ENCODE assay signal across 8 cellular contexts in genomic region chr17:42609814-42610801, GRCh38. TPM values are rescaled to one million over a fixed set of nuclear protein-coding genes. Genes with fewer than 3 reads are reported as not detected.
A peak's percentile ranks its signal among the peaks of the same experiment; 100 is the strongest.
DNase-seq lines count a peak whose midpoint lies in the region; ATAC-seq and TF ChIP-seq lines count a peak whose summit lies in the region.
"Not testable (repeated sequence)": the region's sequence is repeated elsewhere in the genome, so short reads cannot be mapped to it uniquely, and the experiment has no call there.

No MANE protein-coding gene starts in this region.

- POLR2A ChIA-PET in activated CD8-positive, alpha-beta T cell treated with anti-CD3 and anti-CD28 coated beads for 36 hours (lab: Charles Lee), result interaction anchor here (0.6 to 2.0 kb wide), 7 partner anchors 8 to 224 kb away, joined by 3 to 12 read pairs (median 4); partner anchors contain the start of gene PSMC3IP

- CTCF ChIA-PET in activated CD8-positive, alpha-beta T cell treated with anti-CD3 and anti-CD28 coated beads for 36 hours (lab: Charles Lee), result interaction anchor here (0.9 to 3.3 kb wide), 6 partner anchors 8 to 388 kb away, joined by 3 to 33 read pairs (median 5); partner anchors contain the start of genes PSMC3IP and RPL27

- peaks cover 27% of the 10 kb centered on the region for H3K36me3 ChIP-seq in iPS DF 6.9 (ENCODE audit: control insufficient read depth, insufficient read depth, low read length)
- H3K36me3 ChIP-seq in neutrophil, result peaks cover 28% of the 10 kb centered on the region

- DNase-seq in DMS 273 (lab: John Stamatoyannopoulos, UW; ENCODE audit: unreplicated experiment), result peak; percentile 61
- not testable (repeated sequence) for DNase-seq in HFFc6; choroid plexus epithelial cell (ENCODE audit: low read depth); iPS DF 6.9 (ENCODE audit: low read depth, low spot score)
- peak; percentile 63 for DNase-seq in NCI-H69 (lab: John Stamatoyannopoulos, UW)
- peak; percentile 35 for DNase-seq in activated CD8-positive, alpha-beta T cell treated with anti-CD3 and anti-CD28 coated beads for 36 hours

- WGBS in iPS DF 6.9 (ENCODE audit: insufficient coverage, insufficient read length), result no CpG with 5 or more reads among the region's 42 CpGs

- H3K27me3 Mint-ChIP-seq in HFFc6 (ENCODE audit: insufficient read depth); activated CD8-positive, alpha-beta T cell treated with anti-CD3 and anti-CD28 coated beads for 36 hours: not testable (repeated sequence)

- H3K4me3 ChIP-seq in choroid plexus epithelial cell (ENCODE audit: low read depth, low read length) (peak overlapping the region; percentile 69), iPS DF 6.9 (ENCODE audit: low read length) (peak overlapping the region; percentile 97), neutrophil (ENCODE audit: low read depth in 1 of 2, low read length in 1 of 2) (peak overlapping the region; percentile 86 to 96)

- H3K9me3 Mint-ChIP-seq in HFFc6; activated CD8-positive, alpha-beta T cell treated with anti-CD3 and anti-CD28 coated beads for 36 hours: not testable (repeated sequence)

- not testable (repeated sequence) for H3K4me1 ChIP-seq in iPS DF 6.9 (ENCODE audit: control insufficient read depth, insufficient read depth, low read length)
- H3K4me1 ChIP-seq in neutrophil (ENCODE audit: control insufficient read depth in 1 of 2, insufficient read depth in 1 of 2, low read depth in 1 of 2, low read length in 1 of 2), result peaks cover 32 to 39% of the 10 kb centered on the region in 2 experiments

- H3K9me3 ChIP-seq in iPS DF 6.9 (ENCODE audit: control insufficient read depth, insufficient read depth, low read length); neutrophil: not testable (repeated sequence)

- H3K36me3 Mint-ChIP-seq in HFFc6 (ENCODE audit: low read depth), result peaks cover 18% of the 10 kb centered on the region
- peaks cover 29% of the 10 kb centered on the region for H3K36me3 Mint-ChIP-seq in activated CD8-positive, alpha-beta T cell treated with anti-CD3 and anti-CD28 coated beads for 36 hours (ENCODE audit: low read depth)

- peak overlapping the region; percentile 100 for H3K4me3 Mint-ChIP-seq in HFFc6
- H3K4me3 Mint-ChIP-seq in activated CD8-positive, alpha-beta T cell treated with anti-CD3 and anti-CD28 coated beads for 36 hours, result peak overlapping the region; percentile 99

- ATAC-seq in activated CD8-positive, alpha-beta T cell treated with anti-CD3 and anti-CD28 coated beads for 36 hours, result not testable (repeated sequence)

- not testable (repeated sequence) for H3K27me3 ChIP-seq in iPS DF 6.9 (ENCODE audit: control insufficient read depth, insufficient read depth, low read length); neutrophil

- intact Hi-C loops in activated CD8-positive, alpha-beta T cell treated with anti-CD3 and anti-CD28 coated beads for 36 hours (cut with micrococcal nuclease), result not testable (repeated sequence)

- not testable (repeated sequence) for H3K27ac ChIP-seq in iPS DF 6.9 (ENCODE audit: low read length)
- H3K27ac ChIP-seq in neutrophil (peak overlapping the region; percentile 94), temporal lobe (ENCODE audit: low read depth, low read length) (peak overlapping the region; percentile 80)

- peaks cover 25% of the 10 kb centered on the region for H3K4me1 Mint-ChIP-seq in HFFc6 (ENCODE audit: low read depth)
- H3K4me1 Mint-ChIP-seq in activated CD8-positive, alpha-beta T cell treated with anti-CD3 and anti-CD28 coated beads for 36 hours (ENCODE audit: low read depth), result peaks cover 26% of the 10 kb centered on the region

- H3K27ac Mint-ChIP-seq in HFFc6, result peak overlapping the region; percentile 90
- peak overlapping the region; percentile 97 for H3K27ac Mint-ChIP-seq in activated CD8-positive, alpha-beta T cell treated with anti-CD3 and anti-CD28 coated beads for 36 hours

- TF ChIP-seq CTCF in HFFc6 (IDR thresholded peaks at IDR 0.05); activated CD8-positive, alpha-beta T cell treated with anti-CD3 and anti-CD28 coated beads for 36 hours (IDR thresholded peaks at IDR 0.05); choroid plexus epithelial cell (conservative IDR thresholded peaks at IDR 0.05; ENCODE audit: low read depth, low read length); neutrophil (IDR thresholded peaks at IDR 0.05): not testable (repeated sequence)

RNA-seq across cellular contexts. Expression of gene TUBG1, which starts 0.6 kb away (rescaled TPM):
- 100 to 1,000 TPM in 5 of 6 experiments, 10 to 100 TPM in 1; 85.5 to 127 (median 112) TPM for total RNA-seq in HFFc6 (2021; fragmentation: NEBNext Ultra II Directional; extraction: Animal tissue kit (Norgen Biotek cat#: 25700))
- total RNA-seq in activated CD8-positive, alpha-beta T cell treated with anti-CD3 and anti-CD28 coated beads for 36 hours, result 10 to 100 TPM; 79.5 to 82.4 TPM
- 13.3 TPM for total RNA-seq in temporal lobe

RNA-seq across cellular contexts. Expression of gene RETREG3, which starts 0.9 kb away (rescaled TPM):
- 10 to 100 TPM; 42.5 to 61.1 (median 48.9) TPM for total RNA-seq in HFFc6 (2021; fragmentation: NEBNext Ultra II Directional; extraction: Animal tissue kit (Norgen Biotek cat#: 25700))
- total RNA-seq in activated CD8-positive, alpha-beta T cell treated with anti-CD3 and anti-CD28 coated beads for 36 hours, result 10 to 100 TPM; 25.0 to 28.2 TPM
- 33.2 TPM for total RNA-seq in temporal lobe

RNA-seq across cellular contexts. Expression of gene PSMC3IP, which starts 32.6 kb away (rescaled TPM):
- 10 to 100 TPM in 5 of 6 experiments, 1 to 10 TPM in 1; 7.3 to 18.2 (median 16.0) TPM for total RNA-seq in HFFc6 (2021; fragmentation: NEBNext Ultra II Directional; extraction: Animal tissue kit (Norgen Biotek cat#: 25700))
- 10 to 100 TPM; 18.1 to 21.4 TPM for total RNA-seq in activated CD8-positive, alpha-beta T cell treated with anti-CD3 and anti-CD28 coated beads for 36 hours
- 3.7 TPM for total RNA-seq in temporal lobe

RNA-seq across cellular contexts. Expression of gene MLX, which starts 43.2 kb away (rescaled TPM):
- 10 to 100 TPM; 40.7 to 48.3 (median 47.0) TPM for total RNA-seq in HFFc6 (2021; fragmentation: NEBNext Ultra II Directional; extraction: Animal tissue kit (Norgen Biotek cat#: 25700))
- total RNA-seq in activated CD8-positive, alpha-beta T cell treated with anti-CD3 and anti-CD28 coated beads for 36 hours, result 10 to 100 TPM; 42.7 to 45.9 TPM
- total RNA-seq in temporal lobe, result 14.8 TPM

RNA-seq across cellular contexts. Expression of gene COASY, which starts 48.2 kb away (rescaled TPM):
- total RNA-seq in HFFc6 (2021; fragmentation: NEBNext Ultra II Directional; extraction: Animal tissue kit (Norgen Biotek cat#: 25700)), result 10 to 100 TPM; 64.6 to 77.6 (median 71.1) TPM
- total RNA-seq in activated CD8-positive, alpha-beta T cell treated with anti-CD3 and anti-CD28 coated beads for 36 hours, result 10 to 100 TPM; 59.5 to 60.9 TPM
- 7.1 TPM for total RNA-seq in temporal lobe
